In the genomic region with DNA sequence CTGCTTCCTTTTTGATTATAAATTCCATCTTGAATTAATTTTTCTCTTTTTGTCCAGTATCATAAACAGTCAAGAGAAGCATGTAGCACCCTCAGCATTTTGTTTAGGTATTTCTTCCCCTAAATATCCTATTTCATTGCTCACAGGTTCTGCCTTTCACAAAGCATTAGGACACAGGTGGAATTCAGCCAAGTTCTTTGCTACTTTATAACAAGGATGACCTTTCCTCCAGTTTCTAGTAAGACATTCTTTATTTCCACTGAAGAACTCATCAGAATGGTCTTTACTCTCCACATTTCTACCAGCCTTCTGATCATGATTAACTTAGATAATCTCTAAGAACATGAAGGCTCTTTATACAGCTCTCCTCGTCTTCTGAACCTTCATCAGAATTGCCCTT, we compare ENCODE assay signal across 13 cellular contexts. TPM values are rescaled to one million over a fixed set of nuclear protein-coding genes. Genes with fewer than 3 reads are reported as not detected.
DNase-seq lines count a peak whose midpoint lies in the region; ATAC-seq and TF ChIP-seq lines count a peak whose summit lies in the region.
"Had no signal": no experiment of that assay in that cellular context is flagged by ENCODE, and none has a peak within 500 bp of the region (broad histone marks: within the 10 kb centered on the region; RNA-seq: fewer than 3 reads in every experiment).

No MANE protein-coding gene starts in this region.

- ATAC-seq in foreskin keratinocyte, result no peak
- ATAC-seq in GM21423 (IDR thresholded peaks at IDR 0.05; ENCODE audit: unreplicated experiment), result no peak

- POLR2A ChIA-PET in BJ (lab: Charles Lee), result no interaction called here
- POLR2A ChIA-PET in RWPE1 (lab: Yijun Ruan, JAX; ENCODE audit: low non-redundant PET), result no interaction called here

- peak overlapping the region; percentile 24 for H3K27ac ChIP-seq in angular gyrus (ENCODE audit: low read depth, low read length)
- peak overlapping the region; percentile 34 for H3K27ac ChIP-seq in foreskin keratinocyte
- H3K27ac ChIP-seq in RWPE1, result no peak overlapping the region

- CTCF ChIA-PET in BJ (lab: Yijun Ruan, JAX), result interaction anchor here (0.6 to 4.0 kb wide), 2 partner anchors 24 to 392 kb away, joined by 3 to 29 read pairs; no protein-coding TSS in a partner anchor
- CTCF ChIA-PET in RWPE1 (lab: Yijun Ruan, JAX), result interaction anchor here (1.8 kb wide), 1 partner anchor 391 kb away, joined by 6 read pairs; no protein-coding TSS in a partner anchor

- no peaks in the 10 kb centered on the region for H3K4me1 Mint-ChIP-seq in progenitor cell of endocrine pancreas (ENCODE audit: low read depth)

- H3K4me1 ChIP-seq in foreskin keratinocyte, result peaks cover 7% of the 10 kb centered on the region

- no peak overlapping the region for H3K27ac Mint-ChIP-seq in progenitor cell of endocrine pancreas

- H3K27me3 ChIP-seq in BJ (ENCODE audit: control insufficient read depth, insufficient read depth, low read length), result no peaks in the 10 kb centered on the region
- no peaks in the 10 kb centered on the region for H3K27me3 ChIP-seq in foreskin keratinocyte

- DNase-seq in BJ (ENCODE audit: low read depth) (peak; percentile 19), foreskin keratinocyte (no peak), renal cortical epithelial cell (ENCODE audit: low read depth) (peak; percentile 90), progenitor cell of endocrine pancreas (ENCODE audit: low spot score, unreplicated experiment) (no peak), RWPE1 (ENCODE audit: low spot score) (no peak)
- DNase-seq in stimulated activated CD4-positive, alpha-beta T cell treated with anti-CD3 and anti-CD28 coated beads, Interleukin-2, amount 100 ng/mL, for 24 hours, result no peak
- DNase-seq: cerebellar nuclear complex; NCI-H187; SHP77 treated with DMSO at 0.1 percent for 48 hours; stimulated activated naive CD4-positive, alpha-beta T cell had no signal

- H3K9me3 Mint-ChIP-seq in progenitor cell of endocrine pancreas (ENCODE audit: low read depth), result no peaks in the 10 kb centered on the region

- no peaks in the 10 kb centered on the region for H3K36me3 ChIP-seq in BJ (ENCODE audit: control insufficient read depth, insufficient read depth, low read length)

- H3K36me3 Mint-ChIP-seq in progenitor cell of endocrine pancreas (ENCODE audit: insufficient read depth), result no peaks in the 10 kb centered on the region

- TF ChIP-seq CTCF in BJ (IDR thresholded peaks at IDR 0.05; ENCODE audit: insufficient read depth, low read depth, low read length) (no peak), foreskin keratinocyte (conservative IDR thresholded peaks at IDR 0.05) (no peak), progenitor cell of endocrine pancreas (IDR thresholded peaks at IDR 0.05; ENCODE audit: unreplicated experiment) (no peak), RWPE1 (conservative IDR thresholded peaks at IDR 0.05; ENCODE audit: low read depth) (no peak)

- no peak overlapping the region for H3K4me3 ChIP-seq in BJ (ENCODE audit: low read depth, low read length)
- H3K4me3 ChIP-seq: smooth muscle cell had no signal

- no peaks in the 10 kb centered on the region for H3K27me3 Mint-ChIP-seq in progenitor cell of endocrine pancreas

- no peak overlapping the region for H3K4me3 Mint-ChIP-seq in progenitor cell of endocrine pancreas (ENCODE audit: low read depth)

RNA-seq across cellular contexts. Expression of a gene that starts 7.4 kb away (rescaled TPM):
- 0.07 and 0.25 TPM in 2 replicates for polyA plus RNA-seq in BJ (2011; rRNA removed)
- polyA minus RNA-seq in BJ (2011; rRNA and poly(A)+ RNA removed), result 0.24 TPM in 1 of 2 replicates, not detected in the other
- 0.11 and 0.20 TPM in 2 replicates for total RNA-seq in foreskin keratinocyte
- polyA plus RNA-seq in foreskin keratinocyte, result 0.16 and 0.18 TPM in 2 replicates
- 0.30 and 0.69 TPM in 2 replicates for total RNA-seq in renal cortical epithelial cell
- total RNA-seq in progenitor cell of endocrine pancreas, result 0.75 and 0.79 TPM in 2 replicates
- total RNA-seq: smooth muscle cell had no signal
- polyA plus RNA-seq: smooth muscle cell had no signal

Comparison
In these comparisons a context has a peak if more than half of its experiments do, and no peak if none do; other contexts are left out.
1. DNase-seq: peak in BJ (single experiment) and renal cortical epithelial cell (single experiment); none in foreskin keratinocyte (0 of 2), progenitor cell of endocrine pancreas (single experiment), stimulated activated CD4-positive, alpha-beta T cell treated with anti-CD3 and anti-CD28 coated beads, Interleukin-2, amount 100 ng/mL, for 24 hours (0 of 2) and RWPE1 (single experiment).